ENCODE assay signal across 11 cellular contexts in genomic region chr16:57084996-57085395, GRCh38. TPM values are rescaled to one million over a fixed set of nuclear protein-coding genes. Genes with fewer than 3 reads are reported as not detected.
DNase-seq lines count a peak whose midpoint lies in the region; ATAC-seq and TF ChIP-seq lines count a peak whose summit lies in the region.
"Had no signal": no experiment of that assay in that cellular context is flagged by ENCODE, and none has a peak within 500 bp of the region (broad histone marks: within the 10 kb centered on the region; RNA-seq: fewer than 3 reads in every experiment).

No MANE protein-coding gene starts in this region.

- CTCF ChIA-PET in CD4-positive, alpha-beta T cell (lab: Charles Lee): interaction anchor here (1.1 to 2.6 kb wide), 13 partner anchors 8 to 120 kb away, joined by 3 to 16 read pairs (median 4); partner anchors contain the start of genes CPNE2, PSME3IP1 and RSPRY1
- CTCF ChIA-PET in OCI-LY7 (lab: Charles Lee; ENCODE audit: unreplicated experiment): interaction anchor here (1.3 kb wide), 1 partner anchor 22 kb away, joined by 4 read pairs; no protein-coding TSS in a partner anchor

- no peak overlapping the region for H3K27ac ChIP-seq in CD4-positive, alpha-beta T cell (ENCODE audit: low read depth, low read length)
- peak overlapping the region; percentile 25 for H3K27ac ChIP-seq in KOPT-K1 (ENCODE audit: low read depth, low read length, poor library complexity, severe bottlenecking)
- H3K27ac ChIP-seq in OCI-LY7 (ENCODE audit: low read depth, low read length, poor library complexity, severe bottlenecking): peak overlapping the region; percentile 83
- H3K27ac ChIP-seq: cardiac muscle cell, neural progenitor cell had no signal

- BruUV-seq in OCI-LY7 (replicated peaks; lab: Mats Ljungman, UMichigan): no TSS peak

- peak overlapping the region; percentile 38 for H3K4me2 ChIP-seq in OCI-LY7 (ENCODE audit: low read length)
- H3K4me2 ChIP-seq: neural progenitor cell had no signal

- H2AFZ ChIP-seq in OCI-LY7 (ENCODE audit: low read length): no peak overlapping the region; the same call in 1 of the 2 replicates
- H2AFZ ChIP-seq: neural progenitor cell had no signal

- H3K79me2 ChIP-seq in OCI-LY7 (ENCODE audit: insufficient read depth, low read depth, low read length): no peaks in the 10 kb centered on the region

- POLR2A ChIA-PET in CD4-positive, alpha-beta T cell (lab: Charles Lee): interaction anchor here (0.6 to 2.8 kb wide), 7 partner anchors 8 to 101 kb away, joined by 3 to 14 read pairs (median 3); partner anchors contain the start of genes CPNE2, PSME3IP1 and RSPRY1
- POLR2A ChIA-PET in OCI-LY7 (lab: Charles Lee): interaction anchor here (1.0 kb wide), 1 partner anchor 127 kb away, joined by 3 read pairs; no protein-coding TSS in a partner anchor
- POLR2A ChIA-PET in naive thymus-derived CD8-positive, alpha-beta T cell (lab: Charles Lee): interaction anchor here (0.5 to 2.6 kb wide), 10 partner anchors 23 to 397 kb away, joined by 3 to 13 read pairs (median 4); partner anchors contain the start of genes CIAPIN1, COQ9 and NLRC5

- no peaks in the 10 kb centered on the region for H3K27me3 ChIP-seq in CD4-positive, alpha-beta T cell (ENCODE audit: control insufficient read depth, insufficient read depth, low read length)
- H3K27me3 ChIP-seq: cardiac muscle cell had no signal

- H3K27ac Mint-ChIP-seq in CD4-positive, alpha-beta T cell: peak overlapping the region; percentile 18
- peak overlapping the region; percentile 2 to 99 (median 73) for H3K27ac Mint-ChIP-seq in naive thymus-derived CD8-positive, alpha-beta T cell
- H3K27ac Mint-ChIP-seq in stimulated activated memory B cell treated with anti-CD40 and anti-IgM and Interleukin-4, amounts not matched to agents 10 μg/mL and 1 μg/mL and 100 μg/mL, for 72 hours: no peak overlapping the region
- H3K27ac Mint-ChIP-seq: neural progenitor cell had no signal

- no peak overlapping the region for H3K4me3 ChIP-seq in OCI-LY7 (ENCODE audit: low read depth, low read length, poor library complexity, severe bottlenecking)
- H3K4me3 ChIP-seq: cardiac muscle cell, neural progenitor cell had no signal

- H3K36me3 ChIP-seq in KOPT-K1 (ENCODE audit: insufficient read depth, low read length) (peaks cover 15% of the 10 kb centered on the region), OCI-LY7 (ENCODE audit: insufficient read depth, low read length) (peaks cover 31% of the 10 kb centered on the region)
- H3K36me3 ChIP-seq: cardiac muscle cell, neural progenitor cell had no signal

- ATAC-seq in CD4-positive, alpha-beta T cell (ENCODE audit: poor library complexity): no peak
- ATAC-seq in naive thymus-derived CD8-positive, alpha-beta T cell: no peak
- ATAC-seq in stimulated activated memory B cell treated with anti-CD40 and anti-IgM and Interleukin-4, amounts not matched to agents 10 μg/mL and 1 μg/mL and 100 μg/mL, for 72 hours: no peak
- no peak for ATAC-seq in Right ventricle myocardium inferior

- no peak for TF ChIP-seq CTCF in CD4-positive, alpha-beta T cell (IDR thresholded peaks at IDR 0.05)
- no peak for TF ChIP-seq CTCF in OCI-LY7 (conservative IDR thresholded peaks at IDR 0.05; ENCODE audit: low read length)

- H3K27me3 Mint-ChIP-seq in CD4-positive, alpha-beta T cell: no peaks in the 10 kb centered on the region
- H3K27me3 Mint-ChIP-seq in naive thymus-derived CD8-positive, alpha-beta T cell: no peaks in the 10 kb centered on the region
- H3K27me3 Mint-ChIP-seq in stimulated activated memory B cell treated with anti-CD40 and anti-IgM and Interleukin-4, amounts not matched to agents 10 μg/mL and 1 μg/mL and 100 μg/mL, for 72 hours: no peaks in the 10 kb centered on the region
- H3K27me3 Mint-ChIP-seq: stimulated activated naive CD8-positive, alpha-beta T cell treated with anti-CD3 and anti-CD28 coated beads, Interleukin-15, amount 100 ng/mL, for 72 hours had no signal

- H3K9me2 ChIP-seq in OCI-LY7 (ENCODE audit: insufficient read depth, low read length): no peaks in the 10 kb centered on the region

- H3K9me3 ChIP-seq in CD4-positive, alpha-beta T cell (ENCODE audit: control insufficient read depth, low read length): no peaks in the 10 kb centered on the region
- H3K9me3 ChIP-seq in KOPT-K1 (ENCODE audit: insufficient read depth, low read length, poor library complexity, severe bottlenecking): no peaks in the 10 kb centered on the region
- H3K9me3 ChIP-seq in OCI-LY7 (ENCODE audit: low read length): no peaks in the 10 kb centered on the region

- peaks cover 64% of the 10 kb centered on the region for H3K4me1 ChIP-seq in OCI-LY7 (ENCODE audit: insufficient read depth, low read length, poor library complexity, severe bottlenecking)
- H3K4me1 ChIP-seq: neural progenitor cell had no signal

- H4K20me1 ChIP-seq in OCI-LY7 (ENCODE audit: insufficient read depth, low read length): no peaks in the 10 kb centered on the region

- no peak for DNase-seq in CD4-positive, alpha-beta T cell
- DNase-seq in OCI-LY7 (ENCODE audit: low spot score) (peak; percentile 57), Right ventricle myocardium inferior (ENCODE audit: missing footprints) (no peak), OCI-M1 (lab: John Stamatoyannopoulos, UW) (no peak)
- DNase-seq in naive thymus-derived CD8-positive, alpha-beta T cell: peak in 1 of 10 donors; percentile 18
- DNase-seq: NCI-H226 had no signal

- H3K9me3 Mint-ChIP-seq in CD4-positive, alpha-beta T cell: no peaks in the 10 kb centered on the region
- H3K9me3 Mint-ChIP-seq in naive thymus-derived CD8-positive, alpha-beta T cell: no peaks in the 10 kb centered on the region
- H3K9me3 Mint-ChIP-seq in stimulated activated memory B cell treated with anti-CD40 and anti-IgM and Interleukin-4, amounts not matched to agents 10 μg/mL and 1 μg/mL and 100 μg/mL, for 72 hours: no peaks in the 10 kb centered on the region
- H3K9me3 Mint-ChIP-seq: neural progenitor cell; stimulated activated naive CD8-positive, alpha-beta T cell treated with anti-CD3 and anti-CD28 coated beads, Interleukin-15, amount 100 ng/mL, for 72 hours had no signal

- no peak overlapping the region for H3K4me3 Mint-ChIP-seq in CD4-positive, alpha-beta T cell
- H3K4me3 Mint-ChIP-seq in naive thymus-derived CD8-positive, alpha-beta T cell: peak overlapping the region in 2 of 10 donors; percentile 20 to 41
- no peak overlapping the region for H3K4me3 Mint-ChIP-seq in stimulated activated memory B cell treated with anti-CD40 and anti-IgM and Interleukin-4, amounts not matched to agents 10 μg/mL and 1 μg/mL and 100 μg/mL, for 72 hours
- H3K4me3 Mint-ChIP-seq: neural progenitor cell; stimulated activated naive CD8-positive, alpha-beta T cell treated with anti-CD3 and anti-CD28 coated beads, Interleukin-15, amount 100 ng/mL, for 72 hours had no signal

- peaks cover 35% of the 10 kb centered on the region for H3K36me3 Mint-ChIP-seq in CD4-positive, alpha-beta T cell (ENCODE audit: low read depth)
- peaks cover 0 to 28% (median 0%) of the 10 kb centered on the region in 3 donors for H3K36me3 Mint-ChIP-seq in naive thymus-derived CD8-positive, alpha-beta T cell
- peaks cover 9% of the 10 kb centered on the region for H3K36me3 Mint-ChIP-seq in stimulated activated memory B cell treated with anti-CD40 and anti-IgM and Interleukin-4, amounts not matched to agents 10 μg/mL and 1 μg/mL and 100 μg/mL, for 72 hours
- H3K36me3 Mint-ChIP-seq: neural progenitor cell had no signal

- peaks cover 12% of the 10 kb centered on the region for H3K4me1 Mint-ChIP-seq in CD4-positive, alpha-beta T cell (ENCODE audit: low read depth)
- H3K4me1 Mint-ChIP-seq in naive thymus-derived CD8-positive, alpha-beta T cell: peaks cover 9 to 16% (median 15%) of the 10 kb centered on the region in 4 donors
- H3K4me1 Mint-ChIP-seq in stimulated activated memory B cell treated with anti-CD40 and anti-IgM and Interleukin-4, amounts not matched to agents 10 μg/mL and 1 μg/mL and 100 μg/mL, for 72 hours: peaks cover 10% of the 10 kb centered on the region

- intact Hi-C loops in CD4-positive, alpha-beta T cell (cut with DNase I, micrococcal nuclease): loop anchor here (1.0 to 10.0 kb wide), 5 partner anchors 83 to 377 kb away; partner anchors contain the start of genes POLR2C (in 1 of the 2) and SLC12A3 (in 1 of the 2)
- intact Hi-C loops in OCI-LY7 (cut with micrococcal nuclease; ENCODE audit: unreplicated experiment) (loop anchor here (1.0 to 2.0 kb wide), 4 partner anchors 83 to 332 kb away; no protein-coding TSS in a partner anchor), Right ventricle myocardium inferior (cut with DNase I) (loop anchor here (1.0 to 5.0 kb wide), 2 partner anchors 82 to 332 kb away; no protein-coding TSS in a partner anchor)

RNA-seq across cellular contexts. Expression of gene CPNE2, which starts 7.4 kb away (rescaled TPM):
- 1 to 10 TPM; 2.2 to 3.5 TPM for total RNA-seq in CD4-positive, alpha-beta T cell
- 44.7 and 44.8 TPM in 2 replicates for total RNA-seq in OCI-LY7 (2014; rRNA removed; shearing (Covaris generic))
- total RNA-seq in OCI-LY7 (2022) (14.4 and 25.7 TPM in 2 replicates), Right ventricle myocardium inferior (14.6 TPM)
- 10 to 100 TPM in 1 of 2 experiments, 1 to 10 TPM in 1; 9.6 to 10.3 TPM for total RNA-seq in naive thymus-derived CD8-positive, alpha-beta T cell
- polyA plus RNA-seq in naive thymus-derived CD8-positive, alpha-beta T cell: 10 to 100 TPM; 26.8 to 60.4 (median 30.4) TPM
